Comparison of ENCODE assay signal across 1 cellular context in the genomic region with DNA sequence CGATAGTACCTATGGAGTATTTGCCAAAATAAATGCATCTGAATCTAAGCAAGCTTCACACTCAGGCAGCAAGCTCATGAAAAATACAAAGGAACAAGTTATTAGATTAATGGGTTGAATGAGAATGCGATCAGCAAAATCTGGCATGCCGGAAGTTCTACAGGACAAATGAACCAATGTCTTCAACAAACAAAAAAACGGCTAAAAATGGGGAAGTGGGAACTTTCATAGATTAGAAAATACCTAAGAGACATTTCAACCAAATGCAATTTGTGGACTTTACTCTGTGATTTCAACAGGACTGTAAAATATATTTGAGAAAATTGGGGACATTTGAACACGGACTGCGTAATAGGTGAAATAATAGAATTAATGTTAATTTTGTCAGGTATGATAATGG.
TF ChIP-seq lines count a peak whose summit lies in the region.

No MANE protein-coding gene starts in this region.

TF ChIP-seq in K562, 482 proteins besides CTCF, POLR2A, EP300 and RAD21 (continued from another document):
- TF ChIP-seq, protein P1, sequence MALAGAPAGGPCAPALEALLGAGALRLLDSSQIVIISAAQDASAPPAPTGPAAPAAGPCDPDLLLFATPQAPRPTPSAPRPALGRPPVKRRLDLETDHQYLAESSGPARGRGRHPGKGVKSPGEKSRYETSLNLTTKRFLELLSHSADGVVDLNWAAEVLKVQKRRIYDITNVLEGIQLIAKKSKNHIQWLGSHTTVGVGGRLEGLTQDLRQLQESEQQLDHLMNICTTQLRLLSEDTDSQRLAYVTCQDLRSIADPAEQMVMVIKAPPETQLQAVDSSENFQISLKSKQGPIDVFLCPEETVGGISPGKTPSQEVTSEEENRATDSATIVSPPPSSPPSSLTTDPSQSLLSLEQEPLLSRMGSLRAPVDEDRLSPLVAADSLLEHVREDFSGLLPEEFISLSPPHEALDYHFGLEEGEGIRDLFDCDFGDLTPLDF (CRISPR knock-in tag; IDR thresholded peaks at IDR 0.05) = no peak
TF ChIP-seq in K562: peak in this region for 1.
